In the genomic region with DNA sequence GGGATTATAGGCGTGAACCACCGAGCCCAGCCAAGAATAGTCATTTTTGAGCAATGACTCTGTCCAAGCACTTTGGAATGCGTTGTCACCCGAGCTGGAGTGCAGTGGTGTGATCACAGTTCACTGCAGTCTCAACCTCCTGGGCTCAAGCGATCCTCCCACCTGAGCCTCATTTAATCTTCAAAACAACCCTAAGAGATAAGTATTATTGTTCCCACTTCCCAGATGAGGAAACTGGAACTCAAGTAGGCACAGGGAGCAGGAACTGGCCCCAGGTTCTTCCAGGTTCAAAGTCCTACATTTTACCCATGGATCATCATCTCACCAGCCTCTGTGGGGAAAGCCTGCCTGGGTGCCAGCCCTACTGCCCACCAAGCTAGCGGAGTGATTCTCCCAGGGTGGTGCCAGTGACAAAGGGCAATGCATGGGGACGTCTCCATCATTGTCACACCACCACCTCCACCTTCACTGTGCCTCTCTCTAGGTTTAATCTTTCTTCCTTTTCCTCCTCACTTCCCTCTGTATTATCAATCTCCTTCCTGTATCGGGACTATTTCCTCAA, we compare ENCODE assay signal across 9 cellular contexts. TPM values are rescaled to one million over a fixed set of nuclear protein-coding genes. Genes with fewer than 3 reads are reported as not detected.
DNase-seq lines count a peak whose midpoint lies in the region; ATAC-seq, FAIRE-seq and TF ChIP-seq lines count a peak whose summit lies in the region.
"Had no signal": no experiment of that assay in that cellular context is flagged by ENCODE, and none has a peak within 500 bp of the region (broad histone marks: within the 10 kb centered on the region; RNA-seq: fewer than 3 reads in every experiment).

No MANE protein-coding gene starts in this region.

- POLR2A ChIA-PET in IMR-90 (lab: Charles Lee; ENCODE audit: unreplicated experiment): no interaction called here

- H3K9me3 Mint-ChIP-seq in activated T-helper 2 cell treated with anti-CD3 and anti-CD28 coated beads, Interferon-gamma antibody, Interleukin-2, Interleukin-4, amounts not matched to agents 10 μg/mL and 5 μg/mL and 100 μg/mL, durations not matched to agents 14 hours and 24 hours and 36 hours: no peaks in the 10 kb centered on the region
- no peaks in the 10 kb centered on the region for H3K9me3 Mint-ChIP-seq in stimulated activated naive CD8-positive, alpha-beta T cell treated with anti-CD3 and anti-CD28 coated beads, Interleukin-15, amount 100 ng/mL, for 72 hours

- H3K4me3 ChIP-seq in IMR-90 (ENCODE audit: insufficient read depth, low read depth, low read length): no peak overlapping the region

- H3K4me1 ChIP-seq in IMR-90 (ENCODE audit: control insufficient read depth, insufficient read depth, low read length): peaks cover 14% of the 10 kb centered on the region

- no peaks in the 10 kb centered on the region for H3K9me3 ChIP-seq in IMR-90 (ENCODE audit: control insufficient read depth, insufficient read depth, low read length)

- H4K20me1 ChIP-seq in IMR-90 (ENCODE audit: insufficient read depth, low read length): no peaks in the 10 kb centered on the region; the same call in 1 of the 2 replicates

- no peak for DNase-seq in IMR-90
- DNase-seq in activated T-helper 2 cell treated with anti-CD3 and anti-CD28 coated beads, Interferon-gamma antibody, Interleukin-2, Interleukin-4, amounts not matched to agents 10 μg/mL and 5 μg/mL and 100 μg/mL, durations not matched to agents 14 hours and 24 hours and 36 hours (ENCODE audit: low spot score): no peak
- no peak for DNase-seq in left colon
- no peak for DNase-seq in stimulated activated naive CD8-positive, alpha-beta T cell treated with anti-CD3 and anti-CD28 coated beads, Interleukin-15, amount 100 ng/mL, for 72 hours
- no peak for DNase-seq in NCI-H446 (lab: John Stamatoyannopoulos, UW)
- DNase-seq in H54 (ENCODE audit: insufficient read length, low spot score): no peak
- DNase-seq: Karpas-422, SHP77 had no signal

- peaks cover 18% of the 10 kb centered on the region for H3K9me1 ChIP-seq in IMR-90 (ENCODE audit: insufficient read depth, low read length)

- peak overlapping the region; percentile 29; the same call in 1 of the 3 replicates for H2BK15ac ChIP-seq in IMR-90 (ENCODE audit: low read depth, low read length)

- TF ChIP-seq RAD21 in IMR-90 (IDR thresholded peaks at IDR 0.05; ENCODE audit: low read length): no peak

- H3K27me3 ChIP-seq in IMR-90 (ENCODE audit: control insufficient read depth, insufficient read depth, low read length): no peaks in the 10 kb centered on the region

- H2BK20ac ChIP-seq in IMR-90 (ENCODE audit: low read depth, low read length): peak overlapping the region; percentile 13; the same call in 1 of the 2 replicates

- ATAC-seq in IMR-90 (ENCODE audit: low read depth): no peak
- ATAC-seq in left colon: peak; percentile 70
- ATAC-seq in stimulated activated naive CD8-positive, alpha-beta T cell treated with anti-CD3 and anti-CD28 coated beads, Interleukin-15, amount 100 ng/mL, for 72 hours: no peak
- no peak for ATAC-seq in GM18873 (IDR thresholded peaks at IDR 0.05; ENCODE audit: low FRiP score, unreplicated experiment)

- BruUV-seq in IMR-90 (replicated peaks; lab: Mats Ljungman, UMichigan): no TSS peak

- intact Hi-C loops in IMR-90 (cut with micrococcal nuclease) (no loop called here), left colon (cut with DNase I, micrococcal nuclease) (no loop called here)
- intact Hi-C loops in activated T-helper 2 cell treated with anti-CD3 and anti-CD28 coated beads, Interferon-gamma antibody, Interleukin-2, Interleukin-4, amounts not matched to agents 10 μg/mL and 5 μg/mL and 100 μg/mL, durations not matched to agents 14 hours and 24 hours and 36 hours (cut with micrococcal nuclease): no loop called here

- no peak overlapping the region for H3K18ac ChIP-seq in IMR-90 (ENCODE audit: low read depth, low read length)

- no peaks in the 10 kb centered on the region for H3K36me3 ChIP-seq in IMR-90 (ENCODE audit: control insufficient read depth, insufficient read depth, low read length)

- peak overlapping the region; percentile 32 for H2BK5ac ChIP-seq in IMR-90 (ENCODE audit: low read depth, low read length, poor library complexity, severe bottlenecking)

- dilution Hi-C loops in IMR-90 (cut with HindIII; ENCODE audit: low sequenced_read_pairs, unreplicated experiment): no loop called here

- CTCF ChIA-PET in IMR-90 (lab: Yijun Ruan, JAX): interaction anchor here (0.5 to 0.6 kb wide), 2 partner anchors 10 to 226 kb away, joined by 3 to 4 read pairs; no protein-coding TSS in a partner anchor

- H3K4ac ChIP-seq in IMR-90 (ENCODE audit: low read depth, low read length): peak overlapping the region; percentile 47

- peak overlapping the region; percentile 69 for H3K4me3 Mint-ChIP-seq in activated T-helper 2 cell treated with anti-CD3 and anti-CD28 coated beads, Interferon-gamma antibody, Interleukin-2, Interleukin-4, amounts not matched to agents 10 μg/mL and 5 μg/mL and 100 μg/mL, durations not matched to agents 14 hours and 24 hours and 36 hours (ENCODE audit: low read depth)
- H3K4me3 Mint-ChIP-seq in stimulated activated naive CD8-positive, alpha-beta T cell treated with anti-CD3 and anti-CD28 coated beads, Interleukin-15, amount 100 ng/mL, for 72 hours: peak overlapping the region; percentile 77 to 82

- H2AK5ac ChIP-seq in IMR-90 (ENCODE audit: low read depth, low read length): peak overlapping the region; percentile 57

- H3K56ac ChIP-seq in IMR-90 (ENCODE audit: extremely low read depth, insufficient read depth, low read length): no peak overlapping the region

- H3K36me3 Mint-ChIP-seq in activated T-helper 2 cell treated with anti-CD3 and anti-CD28 coated beads, Interferon-gamma antibody, Interleukin-2, Interleukin-4, amounts not matched to agents 10 μg/mL and 5 μg/mL and 100 μg/mL, durations not matched to agents 14 hours and 24 hours and 36 hours (ENCODE audit: low read depth): no peaks in the 10 kb centered on the region

- no peak overlapping the region for H3K23ac ChIP-seq in IMR-90 (ENCODE audit: low read depth, low read length)

- H3K14ac ChIP-seq in IMR-90 (replicated peaks; ENCODE audit: low read depth, low read length): peak overlapping the region; percentile 30; the same call in 1 of the 2 replicates

- peak overlapping the region; percentile 43 for H2BK120ac ChIP-seq in IMR-90 (ENCODE audit: low read depth, low read length)

- H4K91ac ChIP-seq in IMR-90 (ENCODE audit: insufficient read depth, low read depth, low read length): no peak overlapping the region

- H2AFZ ChIP-seq in IMR-90 (replicated peaks; ENCODE audit: low read length, poor library complexity): peak overlapping the region; percentile 60

- in situ Hi-C loops in IMR-90 (cut with MboI; ENCODE audit: low sequenced_read_pairs): no loop called here

- H2AK9ac ChIP-seq in IMR-90 (replicated peaks; ENCODE audit: low read depth, low read length, poor library complexity): peak overlapping the region; percentile 60

- peak overlapping the region; percentile 95 for H3K27ac Mint-ChIP-seq in activated T-helper 2 cell treated with anti-CD3 and anti-CD28 coated beads, Interferon-gamma antibody, Interleukin-2, Interleukin-4, amounts not matched to agents 10 μg/mL and 5 μg/mL and 100 μg/mL, durations not matched to agents 14 hours and 24 hours and 36 hours
- peak overlapping the region; percentile 92 to 98 for H3K27ac Mint-ChIP-seq in stimulated activated naive CD8-positive, alpha-beta T cell treated with anti-CD3 and anti-CD28 coated beads, Interleukin-15, amount 100 ng/mL, for 72 hours

- no peak overlapping the region for H3K27ac ChIP-seq in IMR-90 (ENCODE audit: insufficient read depth, low read length)

- peak overlapping the region in 1 of 2 experiments; percentile 6; a peak in 1 of 4 replicates for H4K8ac ChIP-seq in IMR-90 (ENCODE audit: low read depth in 2 of 2, low read length in 2 of 2)

- TF ChIP-seq POLR2A in IMR-90 (IDR thresholded peaks at IDR 0.05; ENCODE audit: low read depth, low read length) (no peak), H54 (IDR thresholded peaks at IDR 0.05; ENCODE audit: low read depth, low read length) (no peak)

- no peak overlapping the region for H3K4me2 ChIP-seq in IMR-90 (ENCODE audit: low read depth, low read length)

- H4K5ac ChIP-seq in IMR-90 (ENCODE audit: low read depth, low read length): no peak overlapping the region

- H3K27me3 Mint-ChIP-seq in activated T-helper 2 cell treated with anti-CD3 and anti-CD28 coated beads, Interferon-gamma antibody, Interleukin-2, Interleukin-4, amounts not matched to agents 10 μg/mL and 5 μg/mL and 100 μg/mL, durations not matched to agents 14 hours and 24 hours and 36 hours (ENCODE audit: low read depth): no peaks in the 10 kb centered on the region
- no peaks in the 10 kb centered on the region for H3K27me3 Mint-ChIP-seq in stimulated activated naive CD8-positive, alpha-beta T cell treated with anti-CD3 and anti-CD28 coated beads, Interleukin-15, amount 100 ng/mL, for 72 hours

- peaks cover 57% of the 10 kb centered on the region for H3K4me1 Mint-ChIP-seq in activated T-helper 2 cell treated with anti-CD3 and anti-CD28 coated beads, Interferon-gamma antibody, Interleukin-2, Interleukin-4, amounts not matched to agents 10 μg/mL and 5 μg/mL and 100 μg/mL, durations not matched to agents 14 hours and 24 hours and 36 hours (ENCODE audit: low read depth)
- H3K4me1 Mint-ChIP-seq in stimulated activated naive CD8-positive, alpha-beta T cell treated with anti-CD3 and anti-CD28 coated beads, Interleukin-15, amount 100 ng/mL, for 72 hours: peaks cover 61% of the 10 kb centered on the region

- no peak for TF ChIP-seq CTCF in IMR-90 (conservative IDR thresholded peaks at IDR 0.05; ENCODE audit: low read depth, low read length)

- 60% methylated on average over 1 of the region's 8 CpGs; no CpG with 5 or more reads in 1 of the 2 experiments for WGBS in IMR-90 (ENCODE audit: extremely low coverage in 2 of 2, insufficient read length in 1 of 2), 2 experiments

- H3K79me1 ChIP-seq in IMR-90 (ENCODE audit: low read depth in 1 of 2, low read length in 2 of 2): no peaks in the 10 kb centered on the region; a peak in 1 of 4 replicates

- FAIRE-seq in H54 (lab: Jason Lieb, UNC): no peak

- H3K9ac ChIP-seq in IMR-90 (ENCODE audit: low read depth, low read length): no peak overlapping the region

RNA-seq across cellular contexts. Expression of a gene that starts 11.3 kb away (rescaled TPM):
- total RNA-seq in IMR-90 (2012; rRNA removed) (0.54 and 0.83 TPM in 2 replicates), left colon (10 to 100 TPM; 23.6 to 89.3 TPM)
- polyA plus RNA-seq in IMR-90 (2012; rRNA removed): 1.1 and 1.3 TPM in 2 replicates
- 0.56 and 0.93 TPM in 2 replicates for polyA plus RNA-seq in IMR-90 (2012; cell fraction: cytosol; rRNA removed)
- 0.74 and 1.1 TPM in 2 replicates for polyA plus RNA-seq in IMR-90 (2012; cell fraction: nucleus; rRNA removed; ENCODE audit: low replicate concordance)
- total RNA-seq in activated T-helper 2 cell treated with anti-CD3 and anti-CD28 coated beads, Interferon-gamma antibody, Interleukin-2, Interleukin-4, amounts not matched to agents 10 μg/mL and 5 μg/mL and 100 μg/mL, durations not matched to agents 14 hours and 24 hours and 36 hours: 34.3 and 34.9 TPM in 2 replicates

RNA-seq across cellular contexts. Expression of a gene that starts 13.6 kb away (rescaled TPM):
- total RNA-seq in IMR-90 (2012; rRNA removed): 0.90 and 1.4 TPM in 2 replicates
- 12.1 and 19.9 TPM in 2 replicates for polyA plus RNA-seq in IMR-90 (2012; rRNA removed)
- 11.6 and 33.1 TPM in 2 replicates for polyA plus RNA-seq in IMR-90 (2012; cell fraction: cytosol; rRNA removed)
- 14.2 and 21.7 TPM in 2 replicates for polyA plus RNA-seq in IMR-90 (2012; cell fraction: nucleus; rRNA removed; ENCODE audit: low replicate concordance)
- total RNA-seq in activated T-helper 2 cell treated with anti-CD3 and anti-CD28 coated beads, Interferon-gamma antibody, Interleukin-2, Interleukin-4, amounts not matched to agents 10 μg/mL and 5 μg/mL and 100 μg/mL, durations not matched to agents 14 hours and 24 hours and 36 hours: 204 and 212 TPM in 2 replicates
- 100 to 1,000 TPM in 1 of 2 donors, 10 to 100 TPM in 1; 75.6 to 113 TPM for total RNA-seq in left colon

RNA-seq across cellular contexts. Expression of a gene that starts 56.5 kb away (rescaled TPM):
- total RNA-seq in IMR-90 (2012; rRNA removed) (3.9 and 4.8 TPM in 2 replicates), left colon (1 to 10 TPM; 1.9 to 2.3 TPM)
- polyA plus RNA-seq in IMR-90 (2012; rRNA removed): 4.3 and 4.7 TPM in 2 replicates
- 1.5 and 2.8 TPM in 2 replicates for polyA plus RNA-seq in IMR-90 (2012; cell fraction: cytosol; rRNA removed)
- polyA plus RNA-seq in IMR-90 (2012; cell fraction: nucleus; rRNA removed; ENCODE audit: low replicate concordance): 30.2 and 57.3 TPM in 2 replicates
- total RNA-seq in activated T-helper 2 cell treated with anti-CD3 and anti-CD28 coated beads, Interferon-gamma antibody, Interleukin-2, Interleukin-4, amounts not matched to agents 10 μg/mL and 5 μg/mL and 100 μg/mL, durations not matched to agents 14 hours and 24 hours and 36 hours: 1.7 and 2.1 TPM in 2 replicates

Comparison
In these comparisons a context has a peak if more than half of its experiments do, and no peak if none do; other contexts are left out.
1. RNA of a gene that starts 11.3 kb away (total RNA-seq): 23.6 to 89.3 TPM in left colon and 34.3 to 34.9 TPM in activated T-helper 2 cell treated with anti-CD3 and anti-CD28 coated beads, Interferon-gamma antibody, Interleukin-2, Interleukin-4, amounts not matched to agents 10 μg/mL and 5 μg/mL and 100 μg/mL, durations not matched to agents 14 hours and 24 hours and 36 hours; 0.54 to 0.83 TPM in IMR-90; every median in the first group is over 10 times any median in the second.
2. RNA of a gene that starts 13.6 kb away (total RNA-seq): 204 to 212 TPM in activated T-helper 2 cell treated with anti-CD3 and anti-CD28 coated beads, Interferon-gamma antibody, Interleukin-2, Interleukin-4, amounts not matched to agents 10 μg/mL and 5 μg/mL and 100 μg/mL, durations not matched to agents 14 hours and 24 hours and 36 hours and 75.6 to 113 TPM in left colon; 0.90 to 1.4 TPM in IMR-90; every median in the first group is over 10 times any median in the second.